Comparison of ENCODE assay signal across 8 cellular contexts in the genomic region with DNA sequence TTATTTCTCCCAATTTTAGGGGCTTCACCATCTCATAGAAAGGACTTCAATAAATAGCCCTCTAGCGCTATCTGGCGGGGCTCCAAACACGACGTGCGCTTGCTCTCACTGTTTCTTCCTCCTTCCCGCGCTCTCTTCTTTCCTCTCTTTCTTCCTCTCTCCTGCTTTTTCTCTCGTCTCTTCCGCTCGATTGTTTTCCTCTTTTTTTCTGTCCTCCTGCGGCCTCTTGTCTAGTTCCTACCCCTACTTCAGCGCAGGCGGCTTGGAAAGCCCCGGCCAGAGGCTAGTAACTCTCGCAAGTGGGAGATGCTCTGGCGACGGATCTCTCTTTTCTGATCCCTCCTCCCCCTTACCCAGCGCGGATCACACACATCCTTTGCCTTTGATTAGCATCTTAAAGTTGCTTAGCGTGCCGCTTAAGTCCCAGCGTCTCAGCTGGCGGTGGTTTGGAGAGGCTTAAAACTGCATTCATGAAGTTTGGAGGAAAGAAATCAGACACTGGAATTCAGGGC. TPM values are rescaled to one million over a fixed set of nuclear protein-coding genes. Genes with fewer than 3 reads are reported as not detected.
A peak's percentile ranks its signal among the peaks of the same experiment; 100 is the strongest.
DNase-seq lines count a peak whose midpoint lies in the region; ATAC-seq and TF ChIP-seq lines count a peak whose summit lies in the region.

No MANE protein-coding gene starts in this region.

- TF ChIP-seq POLR2A in adrenal gland (IDR thresholded peaks at IDR 0.05) (no peak), transverse colon (IDR thresholded peaks at IDR 0.05) (no peak)

- in situ Hi-C loops in transverse colon (cut with MboI; ENCODE audit: low pct_ligation_motif_present in 1 of 4, low pct_unique_long_range_greater_than_20kb in 1 of 4, low sequenced_read_pairs in 3 of 4), result loop anchor here (10.0 to 25.0 kb wide), 3 partner anchors 219 to 1594 kb away; no protein-coding TSS in a partner anchor

- 13 to 22% (median 18%) methylated on average over 23 of the region's 23 CpGs for WGBS in adrenal gland, 4 donors
- WGBS in transverse colon (ENCODE audit: low coverage in 1 of 2), 2 donors, result 10 to 11% methylated on average over 11 to 23 of the region's 23 CpGs

- no peaks in the 10 kb centered on the region for H3K9me3 ChIP-seq in adrenal gland (replicated peaks in 1 of 3)
- no peaks in the 10 kb centered on the region for H3K9me3 ChIP-seq in iPS-18a (ENCODE audit: control insufficient read depth, low read depth, low read length)
- no peaks in the 10 kb centered on the region for H3K9me3 ChIP-seq in transverse colon

- ATAC-seq in activated CD4-positive, alpha-beta T cell treated with anti-CD3 and anti-CD28 coated beads for 36 hours, result no peak
- no peak for ATAC-seq in HG02623 (IDR thresholded peaks at IDR 0.05; ENCODE audit: unreplicated experiment)
- no peak for ATAC-seq in HG02973 (IDR thresholded peaks at IDR 0.05; ENCODE audit: unreplicated experiment)
- ATAC-seq in GM18520 (IDR thresholded peaks at IDR 0.05; ENCODE audit: unreplicated experiment), result no peak

- CTCF ChIA-PET in activated CD4-positive, alpha-beta T cell treated with anti-CD3 and anti-CD28 coated beads for 36 hours (lab: Charles Lee), result interaction anchor here (0.7 to 1.3 kb wide), 2 partner anchors 29 to 1323 kb away, joined by 3 read pairs; no protein-coding TSS in a partner anchor

- H3K27ac ChIP-seq in adrenal gland (peak overlapping the region; percentile 58 to 98 (median 98)), iPS-18a (ENCODE audit: low read length) (no peak overlapping the region), transverse colon (peak overlapping the region; percentile 82 to 98 (median 90))

- peaks cover 3 to 11% of the 10 kb centered on the region in 2 donors for H3K4me1 ChIP-seq in adrenal gland (replicated peaks in 1 of 2)
- H3K4me1 ChIP-seq in iPS-18a (ENCODE audit: control insufficient read depth, low read depth, low read length), result peaks cover 49% of the 10 kb centered on the region
- H3K4me1 ChIP-seq in transverse colon, result peaks cover 0 to 23% (median 3%) of the 10 kb centered on the region in 4 donors

- no peak overlapping the region for H3K9ac ChIP-seq in iPS-18a (ENCODE audit: low read length)

- no peak overlapping the region for H3K4me3 Mint-ChIP-seq in activated CD4-positive, alpha-beta T cell treated with anti-CD3 and anti-CD28 coated beads for 36 hours

- H3K36me3 Mint-ChIP-seq in activated CD4-positive, alpha-beta T cell treated with anti-CD3 and anti-CD28 coated beads for 36 hours (ENCODE audit: low read depth), result peaks cover 4% of the 10 kb centered on the region

- H3K4me3 ChIP-seq in adrenal gland (peak overlapping the region in 1 of 4 donors; percentile 73), iPS-18a (ENCODE audit: low read length) (peak overlapping the region; percentile 67), transverse colon (peak overlapping the region in 3 of 4 donors; percentile 6 to 35 (median 16))

- intact Hi-C loops in activated CD4-positive, alpha-beta T cell treated with anti-CD3 and anti-CD28 coated beads for 36 hours (cut with DNase I, micrococcal nuclease), result loop anchor here (1.0 to 10.0 kb wide), 3 partner anchors 224 to 605 kb away; no protein-coding TSS in a partner anchor
- intact Hi-C loops in adrenal gland (cut with DNase I), result loop anchor here in 1 of 2 donors (10.0 kb wide), 1 partner anchor 222 kb away; no protein-coding TSS in a partner anchor
- intact Hi-C loops in transverse colon (cut with DNase I; ENCODE audit: low total_unique reads), result loop anchor here (5.0 to 10.0 kb wide), 2 partner anchors 299 to 502 kb away; no protein-coding TSS in a partner anchor

- peaks cover 20% of the 10 kb centered on the region for H3K4me1 Mint-ChIP-seq in activated CD4-positive, alpha-beta T cell treated with anti-CD3 and anti-CD28 coated beads for 36 hours

- H3K27me3 ChIP-seq in adrenal gland, result no peaks in the 10 kb centered on the region
- H3K27me3 ChIP-seq in iPS-18a (ENCODE audit: control insufficient read depth, insufficient read depth, low read length), result peaks cover 93% of the 10 kb centered on the region
- H3K27me3 ChIP-seq in transverse colon, result peaks cover 100% of the 10 kb centered on the region

- peaks cover 88% of the 10 kb centered on the region for H3K27me3 Mint-ChIP-seq in activated CD4-positive, alpha-beta T cell treated with anti-CD3 and anti-CD28 coated beads for 36 hours

- DNase-seq in activated CD4-positive, alpha-beta T cell treated with anti-CD3 and anti-CD28 coated beads for 36 hours, result peak; percentile 48
- DNase-seq in activated CD4-positive, alpha-beta T cell treated with anti-CD3 and anti-CD28 coated beads for 1 hour, result no peak
- DNase-seq in adrenal gland, result peak in 5 of 7 donors; percentile 43 to 71 (median 64)
- no peak for DNase-seq in transverse colon

- no peak for TF ChIP-seq EP300 in transverse colon (IDR thresholded peaks at IDR 0.05; ENCODE audit: low read depth)

- H3K27ac Mint-ChIP-seq in activated CD4-positive, alpha-beta T cell treated with anti-CD3 and anti-CD28 coated beads for 36 hours, result no peak overlapping the region

- peaks cover 2% of the 10 kb centered on the region for H3K9me3 Mint-ChIP-seq in activated CD4-positive, alpha-beta T cell treated with anti-CD3 and anti-CD28 coated beads for 36 hours (ENCODE audit: low read depth)

- H3K36me3 ChIP-seq in adrenal gland (replicated peaks in 1 of 2) (no peaks in the 10 kb centered on the region), iPS-18a (ENCODE audit: control insufficient read depth, low read depth, low read length) (no peaks in the 10 kb centered on the region), transverse colon (no peaks in the 10 kb centered on the region)

- POLR2A ChIA-PET in activated CD4-positive, alpha-beta T cell treated with anti-CD3 and anti-CD28 coated beads for 36 hours (lab: Charles Lee), result no interaction called here

- TF ChIP-seq CTCF in adrenal gland (IDR thresholded peaks at IDR 0.05), result peak in 2 of 6 experiments; percentile 8 to 26
- TF ChIP-seq CTCF in transverse colon (IDR thresholded peaks at IDR 0.05), result peak in 1 of 5 experiments; percentile 22

RNA-seq across cellular contexts. Expression of gene MEIS2, which starts 6.2 kb away (rescaled TPM):
- total RNA-seq in activated CD4-positive, alpha-beta T cell treated with anti-CD3 and anti-CD28 coated beads for 36 hours, result not detected
- total RNA-seq in adrenal gland (100 to 1,000 TPM in 3 of 8 donors, 10 to 100 TPM in 5; 45.0 to 139 (median 76.1) TPM), transverse colon (10 to 100 TPM; 16.5 to 43.4 (median 32.7) TPM)
- polyA plus RNA-seq in adrenal gland, result 10 to 100 TPM; 36.2 to 75.3 (median 38.4) TPM

Comparison
In these comparisons a context has a peak if more than half of its experiments do, and no peak if none do; other contexts are left out.
1. DNase-seq: peak in activated CD4-positive, alpha-beta T cell treated with anti-CD3 and anti-CD28 coated beads for 36 hours (single experiment) and adrenal gland (5 of 7); none in activated CD4-positive, alpha-beta T cell treated with anti-CD3 and anti-CD28 coated beads for 1 hour (single experiment) and transverse colon (single experiment).
2. RNA of gene MEIS2, which starts 6.2 kb away (total RNA-seq): 45.0 to 139 TPM in adrenal gland and 16.5 to 43.4 TPM in transverse colon; not detected in activated CD4-positive, alpha-beta T cell treated with anti-CD3 and anti-CD28 coated beads for 36 hours; every median in the first group is over 10 times any median in the second.